34 cellular contexts compared by ENCODE assay signal in the genomic region with DNA sequence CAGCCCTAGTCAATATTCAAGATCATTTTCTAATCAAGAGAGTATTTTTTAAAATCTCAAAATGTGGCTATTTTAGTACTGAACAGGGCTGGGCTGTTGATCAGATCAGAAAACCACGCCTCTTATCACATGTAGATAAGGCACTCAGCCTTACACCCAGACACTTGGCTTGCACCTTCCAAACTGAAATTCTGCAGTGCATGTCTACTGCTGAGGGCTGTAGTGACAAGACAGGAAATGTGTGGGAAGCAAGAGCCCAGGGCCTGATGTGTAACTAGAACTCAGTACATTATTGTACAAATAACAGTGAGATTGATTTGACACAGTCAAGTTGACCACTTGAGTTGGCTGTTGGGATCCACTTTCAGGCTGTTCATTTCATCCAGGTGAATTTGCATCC. TPM values are rescaled to one million over a fixed set of nuclear protein-coding genes. Genes with fewer than 3 reads are reported as not detected.
DNase-seq lines count a peak whose midpoint lies in the region; ATAC-seq and TF ChIP-seq lines count a peak whose summit lies in the region.
"Had no signal": no experiment of that assay in that cellular context is flagged by ENCODE, and none has a peak within 500 bp of the region (broad histone marks: within the 10 kb centered on the region; RNA-seq: fewer than 3 reads in every experiment).

No MANE protein-coding gene starts in this region.

- intact Hi-C loops in left lung (cut with DNase I), result no loop called here

- no peaks in the 10 kb centered on the region for H3K36me3 Mint-ChIP-seq in activated CD8-positive, alpha-beta memory T cell treated with anti-CD3 and anti-CD28 coated beads, Interleukin-2, amount 10 ng/mL, durations not matched to agents 7 days and 5 days

- H3K9me3 Mint-ChIP-seq in activated CD8-positive, alpha-beta memory T cell treated with anti-CD3 and anti-CD28 coated beads, Interleukin-2, amount 10 ng/mL, durations not matched to agents 7 days and 5 days (ENCODE audit: low read depth), result no peaks in the 10 kb centered on the region
- H3K9me3 Mint-ChIP-seq: HFFc6, nephron had no signal

- no peak for TF ChIP-seq CTCF in coronary artery (IDR thresholded peaks at IDR 0.05)
- TF ChIP-seq CTCF in left lung (IDR thresholded peaks at IDR 0.05), result no peak

- peak; percentile 32 for ATAC-seq in activated CD8-positive, alpha-beta memory T cell treated with anti-CD3 and anti-CD28 coated beads, Interleukin-2, amount 10 ng/mL, durations not matched to agents 7 days and 5 days
- peak; percentile 25 for ATAC-seq in GM18511 (IDR thresholded peaks at IDR 0.05; ENCODE audit: unreplicated experiment)
- peak; percentile 38 for ATAC-seq in HG02885 (IDR thresholded peaks at IDR 0.05; ENCODE audit: poor library complexity, unreplicated experiment)
- ATAC-seq in left lung, result no peak

- CTCF ChIA-PET in activated CD8-positive, alpha-beta memory T cell treated with anti-CD3 and anti-CD28 coated beads, Interleukin-2, amount 10 ng/mL, durations not matched to agents 7 days and 5 days (lab: Charles Lee), result no interaction called here

- no peaks in the 10 kb centered on the region for H3K9me3 ChIP-seq in left lung
- H3K9me3 ChIP-seq: ascending aorta, BE2C, heart left ventricle, Peyer's patch, transverse colon had no signal

- no peak for DNase-seq in activated CD8-positive, alpha-beta memory T cell treated with anti-CD3 and anti-CD28 coated beads, Interleukin-2, amount 10 ng/mL, durations not matched to agents 7 days and 5 days
- no peak for DNase-seq in activated CD8-positive, alpha-beta memory T cell treated with anti-CD3 and anti-CD28 coated beads, Interleukin-2, amount 50 U/mL, for 4 hours
- peak; percentile 3 for DNase-seq in coronary artery (ENCODE audit: low spot score)
- DNase-seq in anterior cingulate cortex (lab: John Stamatoyannopoulos, UW), result no peak
- DNase-seq in left lung, result no peak
- no peak for DNase-seq in GM19240 (ENCODE audit: insufficient read length, low spot score)
- DNase-seq: ACHN; activated CD4-positive, alpha-beta T cell treated with anti-CD3 and anti-CD28 coated beads, Interleukin-2, amount 50 U/mL, for 48 hours; activated naive CD4-positive, alpha-beta T cell treated with anti-CD3 and anti-CD28 coated beads, Interleukin-2, amount 50 U/mL, for 16 hours; BE2C; cortex of kidney; DMS53; foreskin fibroblast; GOT3; heart left ventricle; HFFc6; NCI-H1105; NCI-H187 treated with DMSO at 0.1 percent for 48 hours; NCI-H226; NCI-H69; Peyer's patch; SIG-M5; stimulated activated CD8-positive, alpha-beta memory T cell treated with anti-CD3 and anti-CD28 coated beads, Interleukin-4, amount 100 ng/mL, for 48 hours; SW 1271; T1000; transverse colon had no signal

- H3K27me3 Mint-ChIP-seq in activated CD8-positive, alpha-beta memory T cell treated with anti-CD3 and anti-CD28 coated beads, Interleukin-2, amount 10 ng/mL, durations not matched to agents 7 days and 5 days, result peaks cover 36% of the 10 kb centered on the region

- H3K27ac ChIP-seq in coronary artery (no peak overlapping the region), left lung (no peak overlapping the region)
- H3K27ac ChIP-seq: ascending aorta, heart left ventricle, Peyer's patch, skin epidermis, transverse colon had no signal

- H3K27me3 ChIP-seq in left lung, result no peaks in the 10 kb centered on the region
- H3K27me3 ChIP-seq: ascending aorta, BE2C, heart left ventricle, Peyer's patch, transverse colon had no signal

- no peaks in the 10 kb centered on the region for H3K36me3 ChIP-seq in left lung
- H3K36me3 ChIP-seq: BE2C, Peyer's patch, transverse colon had no signal

- no peak overlapping the region for H3K27ac Mint-ChIP-seq in activated CD8-positive, alpha-beta memory T cell treated with anti-CD3 and anti-CD28 coated beads, Interleukin-2, amount 10 ng/mL, durations not matched to agents 7 days and 5 days
- H3K27ac Mint-ChIP-seq: HFFc6, nephron had no signal

- H3K4me1 Mint-ChIP-seq in activated CD8-positive, alpha-beta memory T cell treated with anti-CD3 and anti-CD28 coated beads, Interleukin-2, amount 10 ng/mL, durations not matched to agents 7 days and 5 days, result peaks cover 32% of the 10 kb centered on the region
- H3K4me1 Mint-ChIP-seq: nephron had no signal

- no peaks in the 10 kb centered on the region for H3K4me1 ChIP-seq in left lung
- H3K4me1 ChIP-seq: ascending aorta, Peyer's patch, transverse colon had no signal

- H3K4me3 ChIP-seq in coronary artery, result no peak overlapping the region
- H3K4me3 ChIP-seq in left lung, result no peak overlapping the region
- H3K4me3 ChIP-seq: ascending aorta, heart left ventricle, Peyer's patch, skin epidermis, transverse colon had no signal

- no peak overlapping the region for H3K4me3 Mint-ChIP-seq in activated CD8-positive, alpha-beta memory T cell treated with anti-CD3 and anti-CD28 coated beads, Interleukin-2, amount 10 ng/mL, durations not matched to agents 7 days and 5 days
- H3K4me3 Mint-ChIP-seq: HFFc6, nephron had no signal

RNA-seq across cellular contexts. Expression of a gene that starts 48.6 kb away (rescaled TPM):
- under 1 TPM in 1 of 2 experiments, not detected in 1; 0.35 TPM for total RNA-seq in activated CD8-positive, alpha-beta memory T cell treated with anti-CD3 and anti-CD28 coated beads, Interleukin-2, amount 10 ng/mL, durations not matched to agents 7 days and 5 days
- under 1 TPM; 0.05 to 0.06 TPM for total RNA-seq in left lung
- total RNA-seq: G401, HFFc6, osteocyte, renal cortical epithelial cell had no signal
